ENCODE assay signal across 11 cellular contexts in genomic region chr22:21832291-21833290, GRCh38. TPM values are rescaled to one million over a fixed set of nuclear protein-coding genes. Genes with fewer than 3 reads are reported as not detected.
DNase-seq lines count a peak whose midpoint lies in the region; ATAC-seq and TF ChIP-seq lines count a peak whose summit lies in the region.
"Had no signal": no experiment of that assay in that cellular context is flagged by ENCODE, and none has a peak within 500 bp of the region (broad histone marks: within the 10 kb centered on the region; RNA-seq: fewer than 3 reads in every experiment).

No MANE protein-coding gene starts in this region.

- peaks cover 5 to 20% of the 10 kb centered on the region in 2 experiments; a peak in 1 of 4 replicates for H3K4me1 ChIP-seq in SK-N-SH (ENCODE audit: control insufficient read depth in 1 of 2, insufficient read depth in 2 of 2, low read depth in 1 of 2, low read length in 1 of 2)
- H3K4me1 ChIP-seq in heart right ventricle: peaks cover 8 to 85% (median 67%) of the 10 kb centered on the region in 9 donors
- peaks cover 15% of the 10 kb centered on the region for H3K4me1 ChIP-seq in rectal smooth muscle tissue (ENCODE audit: control insufficient read depth, insufficient read depth, low read length)
- H3K4me1 ChIP-seq in A673 (ENCODE audit: insufficient read depth, low read length, poor library complexity, severe bottlenecking): peaks cover 17% of the 10 kb centered on the region

- H3K27me3 ChIP-seq in SK-N-SH (ENCODE audit: insufficient read depth) (no peaks in the 10 kb centered on the region), heart right ventricle (no peaks in the 10 kb centered on the region), rectal smooth muscle tissue (ENCODE audit: control insufficient read depth, insufficient read depth, low read length) (no peaks in the 10 kb centered on the region), A673 (replicated peaks; ENCODE audit: insufficient read depth, low read depth, low read length, poor library complexity) (no peaks in the 10 kb centered on the region)

- CTCF ChIA-PET in SK-N-SH (lab: Yijun Ruan, JAX): interaction anchor here (1.2 kb wide), 1 partner anchor 11 kb away, joined by 3 read pairs; no protein-coding TSS in a partner anchor
- CTCF ChIA-PET in A673 (lab: Charles Lee): no interaction called here

- peaks cover 89% of the 10 kb centered on the region for H4K20me1 ChIP-seq in SK-N-SH (ENCODE audit: insufficient read depth)

- H3F3A ChIP-seq in SK-N-SH (replicated peaks; ENCODE audit: insufficient read depth): peaks cover 7% of the 10 kb centered on the region

- H3K9ac ChIP-seq in SK-N-SH: no peak overlapping the region
- no peak overlapping the region for H3K9ac ChIP-seq in rectal smooth muscle tissue (ENCODE audit: low read length)

- no TSS peak for BruUV-seq in A673 (replicated peaks; lab: Mats Ljungman, UMichigan)

- POLR2A ChIA-PET in SK-N-SH (lab: Yijun Ruan, JAX) (interaction anchor here (0.6 kb wide), 1 partner anchor 188 kb away, joined by 6 read pairs; no protein-coding TSS in a partner anchor), A673 (lab: Charles Lee; ENCODE audit: low non-redundant PET) (no interaction called here)

- peaks cover 95% of the 10 kb centered on the region for H3K79me2 ChIP-seq in SK-N-SH (ENCODE audit: insufficient read depth)

- TF ChIP-seq RAD21 in SK-N-SH (IDR thresholded peaks at IDR 0.05; ENCODE audit: low read length): no peak

- WGBS in SK-N-SH (ENCODE audit: low lambda C conversion rate): 87% methylated on average over 8 of the region's 8 CpGs
- WGBS in heart right ventricle, 2 donors: 71 to 74% methylated on average over 8 of the region's 8 CpGs

- no peak for TF ChIP-seq CTCF in SK-N-SH (IDR thresholded peaks at IDR 0.05)
- no peak for TF ChIP-seq CTCF in heart right ventricle (IDR thresholded peaks at IDR 0.05)
- no peak for TF ChIP-seq CTCF in A673 (conservative IDR thresholded peaks at IDR 0.05; ENCODE audit: low read depth, low read length)

- H3K4me3 ChIP-seq in SK-N-SH (ENCODE audit: low read depth in 2 of 2, low read length in 1 of 2) (no peak overlapping the region), heart right ventricle (no peak overlapping the region), rectal smooth muscle tissue (ENCODE audit: low read length) (no peak overlapping the region), A673 (ENCODE audit: low read depth, low read length, poor library complexity, severe bottlenecking) (no peak overlapping the region)
- H3K4me3 ChIP-seq: PC-9 had no signal

- TF ChIP-seq EP300 in SK-N-SH (IDR thresholded peaks at IDR 0.05; ENCODE audit: borderline replicate concordance in 1 of 2, low read depth in 1 of 2, low read length in 1 of 2): no peak

- H3K36me3 ChIP-seq in SK-N-SH (replicated peaks in 1 of 2; ENCODE audit: control insufficient read depth in 1 of 2, insufficient read depth in 2 of 2, low read length in 1 of 2) (no peaks in the 10 kb centered on the region), heart right ventricle (peaks cover 0 to 9% (median 0%) of the 10 kb centered on the region in 9 donors), rectal smooth muscle tissue (ENCODE audit: control insufficient read depth, insufficient read depth, low read length) (no peaks in the 10 kb centered on the region), A673 (ENCODE audit: insufficient read depth, low read length, poor library complexity, severe bottlenecking) (no peaks in the 10 kb centered on the region)

- intact Hi-C loops in heart right ventricle (cut with DNase I): loop anchor here in 1 of 10 donors (5.0 kb wide), 1 partner anchor 35 kb away; the partner anchor contains the start of gene MAPK1
- intact Hi-C loops in A673 (cut with micrococcal nuclease; ENCODE audit: unreplicated experiment): no loop called here

- H3K4me2 ChIP-seq in SK-N-SH: no peak overlapping the region
- H3K4me2 ChIP-seq: PC-9 had no signal

- H3K27ac ChIP-seq in SK-N-SH (ENCODE audit: low read depth in 2 of 2, low read length in 1 of 2): 0 out of 4 replicates have a peak overlapping the region, but pooled peaks of 1 of the 2 experiments have one; percentile 12
- peak overlapping the region in 5 of 10 donors; percentile 23 to 54 (median 40) for H3K27ac ChIP-seq in heart right ventricle
- H3K27ac ChIP-seq in rectal smooth muscle tissue (ENCODE audit: low read depth, low read length): peak overlapping the region; percentile 21
- H3K27ac ChIP-seq in A673 (ENCODE audit: low read depth, low read length, poor library complexity, severe bottlenecking): no peak overlapping the region
- H3K27ac ChIP-seq: PC-9, VCaP had no signal

- ATAC-seq in heart right ventricle: peak in 6 of 8 donors; percentile 38 to 51 (median 48)

- no peak overlapping the region for H2AFZ ChIP-seq in SK-N-SH (ENCODE audit: low read depth)
- H2AFZ ChIP-seq: PC-9 had no signal

- peak; percentile 34 for DNase-seq in EH (ENCODE audit: low read depth)
- no peak for DNase-seq in SK-N-SH
- DNase-seq in heart right ventricle: no peak
- no peak for DNase-seq in activated CD8-positive, alpha-beta memory T cell treated with anti-CD3 and anti-CD28 coated beads, Interleukin-2, amount 50 U/mL, for 4 hours
- no peak for DNase-seq in ecto neural progenitor cell (ENCODE audit: low spot score)
- DNase-seq in putamen (ENCODE audit: low spot score): no peak
- DNase-seq in A673 (ENCODE audit: low spot score): no peak
- DNase-seq: NCI-H1417 treated with DMSO at 0.1 percent for 48 hours, PC-9 had no signal

- no peaks in the 10 kb centered on the region for H3K9me3 ChIP-seq in SK-N-SH
- no peaks in the 10 kb centered on the region for H3K9me3 ChIP-seq in heart right ventricle
- no peaks in the 10 kb centered on the region for H3K9me3 ChIP-seq in A673 (ENCODE audit: low read depth, low read length, poor library complexity, severe bottlenecking)

- no peaks in the 10 kb centered on the region for H3K9me2 ChIP-seq in SK-N-SH

TF ChIP-seq in SK-N-SH, 30 proteins besides CTCF, POLR2A, EP300 and RAD21:
- TF ChIP-seq MAX (IDR thresholded peaks at IDR 0.05; ENCODE audit: low read depth): 0 out of 2 replicates have a peak, but pooled peaks have one; percentile 14
- TF ChIP-seq ZBTB33 (IDR thresholded peaks at IDR 0.05; ENCODE audit: borderline replicate concordance, low read depth): no peak
- no peak for TF ChIP-seq RXRA (IDR thresholded peaks at IDR 0.05; ENCODE audit: borderline replicate concordance, low read depth)
- no peak for TF ChIP-seq GATA2 (CRISPR knock-in tag; IDR thresholded peaks at IDR 0.05)
- TF ChIP-seq TAF1 (IDR thresholded peaks at IDR 0.05; ENCODE audit: borderline replicate concordance, low read depth, low read length): no peak
- no peak for TF ChIP-seq TEAD4 (IDR thresholded peaks at IDR 0.05; ENCODE audit: borderline replicate concordance, insufficient read depth)
- no peak for TF ChIP-seq EZH2phosphoT487 (IDR thresholded peaks at IDR 0.05; ENCODE audit: borderline replicate concordance, low read depth)

RNA-seq across cellular contexts. Expression of gene MAPK1, which starts 34.9 kb away (rescaled TPM):
- polyA plus RNA-seq in SK-N-SH (2012; rRNA removed) (25.6 and 34.8 TPM in 2 replicates), heart right ventricle (10 to 100 TPM in 1 of 2 donors, 1 to 10 TPM in 1; 8.3 to 14.7 TPM)
- 27.8 and 32.0 TPM in 2 replicates for polyA plus RNA-seq in SK-N-SH (2012; cell fraction: cytosol; rRNA removed)
- 19.0 and 34.6 TPM in 2 replicates for polyA plus RNA-seq in SK-N-SH (2012; cell fraction: nucleus; rRNA removed)
- total RNA-seq in heart right ventricle (100 to 1,000 TPM in 6 of 10 donors, 10 to 100 TPM in 4; 85.4 to 124 (median 105) TPM), A673 (2021) (136 and 139 TPM in 2 replicates)
